8 cellular contexts compared by ENCODE assay signal in the genomic region with DNA sequence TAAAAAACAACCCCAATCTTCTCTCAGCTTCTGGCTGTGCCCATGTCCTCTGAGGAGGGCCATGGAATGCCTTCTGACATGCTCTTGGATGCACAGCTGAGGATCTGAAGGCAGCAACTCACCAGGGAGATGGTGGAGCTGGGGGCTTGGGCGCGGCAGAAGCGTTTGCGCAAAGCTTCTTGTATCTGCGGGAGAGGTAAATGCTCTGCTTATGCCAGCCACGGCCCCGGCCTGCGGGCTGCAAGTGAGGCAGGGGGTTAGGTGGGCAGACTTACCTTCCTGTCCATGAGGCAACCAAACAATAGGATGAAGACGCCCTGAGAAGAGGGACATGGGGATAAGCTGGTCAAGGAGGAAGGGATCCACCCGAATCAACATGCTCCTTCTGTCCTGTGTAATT.
"Had no signal": no experiment of that assay in that cellular context is flagged by ENCODE, and none has a peak within 500 bp of the region (broad histone marks: within the 10 kb centered on the region; RNA-seq: fewer than 3 reads in every experiment).

No MANE protein-coding gene starts in this region.

- H2AFZ ChIP-seq: GM23338 had no signal

- H3K4me1 Mint-ChIP-seq: IgD-negative memory B cell had no signal

- H3K4me3 ChIP-seq: GM23338, HAP-1 had no signal

- H3K4me1 ChIP-seq: HAP-1 had no signal

- H3K9me3 ChIP-seq: HAP-1 had no signal

- H3K4me3 Mint-ChIP-seq: GM23338, HFFc6, IgD-negative memory B cell had no signal

- DNase-seq: H7, HFFc6 had no signal

- H3K27me3 Mint-ChIP-seq: IgD-negative memory B cell had no signal

- ATAC-seq: GM23338, HCT116, HepG2 had no signal

- H3K4me2 ChIP-seq: GM23338 had no signal

- H3K36me3 ChIP-seq: HAP-1 had no signal

- H3K9me3 Mint-ChIP-seq: GM23338, HFFc6, IgD-negative memory B cell had no signal

- H3K27ac ChIP-seq: HL-60 had no signal

- H3K27ac Mint-ChIP-seq: GM23338, HFFc6, IgD-negative memory B cell had no signal
